25 cellular contexts compared by ENCODE assay signal in the genomic region with DNA sequence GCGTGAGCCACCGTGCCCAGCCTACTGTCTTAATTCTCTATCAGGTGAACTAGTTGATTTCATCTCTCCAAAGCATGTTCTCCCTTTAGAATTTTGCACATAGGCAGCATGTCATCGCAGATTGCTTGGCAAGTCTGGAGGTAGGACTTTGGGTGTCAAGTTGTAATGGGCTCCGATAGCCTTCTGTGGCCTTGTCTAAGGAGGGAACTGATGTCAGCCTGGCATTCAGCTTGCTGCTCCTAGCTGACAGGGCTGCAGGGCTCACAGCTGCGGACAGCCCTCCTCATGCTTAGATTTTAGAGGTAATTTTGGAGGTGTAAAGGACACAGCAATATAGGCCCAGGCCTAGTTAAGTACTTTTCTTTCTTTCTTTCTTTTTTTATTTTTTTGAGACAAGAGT.
"Had no signal": no experiment of that assay in that cellular context is flagged by ENCODE, and none has a peak within 500 bp of the region (broad histone marks: within the 10 kb centered on the region; RNA-seq: fewer than 3 reads in every experiment).

No MANE protein-coding gene starts in this region.

- H3K27me3 Mint-ChIP-seq: activated B cell treated with CpG ODN at 0.5 μM for 24 hours; activated CD8-positive, alpha-beta T cell treated with anti-CD3 and anti-CD28 coated beads for 36 hours; effector memory CD8-positive, alpha-beta T cell; natural killer cell treated with Interleukin-12 subunit alpha and Interleukin-12 subunit beta and Interleukin-15 and Interleukin-18, amount 100 ng/mL, for 72 hours; stimulated activated memory B cell treated with anti-CD40 and anti-IgM and Interleukin-4, amounts not matched to agents 10 μg/mL and 1 μg/mL and 100 μg/mL, for 72 hours; T-cell had no signal

- H3K27me3 ChIP-seq: brain microvascular endothelial cell, testis, transverse colon had no signal

- H3K4me3 ChIP-seq: lung, testis, transverse colon had no signal

- H3K27ac Mint-ChIP-seq: activated B cell treated with CpG ODN at 0.5 μM for 24 hours; activated CD8-positive, alpha-beta T cell treated with anti-CD3 and anti-CD28 coated beads for 36 hours; activated T-cell treated with anti-CD3 and anti-CD28 coated beads, Interleukin-2, amount 50 U/mL, for 72 hours; natural killer cell treated with Interleukin-12 subunit alpha and Interleukin-12 subunit beta and Interleukin-15 and Interleukin-18, amount 100 ng/mL, for 72 hours; stimulated activated memory B cell treated with anti-CD40 and anti-IgM and Interleukin-4, amounts not matched to agents 10 μg/mL and 1 μg/mL and 100 μg/mL, for 72 hours; T-cell; T-helper 2 cell treated with Interferon-gamma antibody and Interleukin-4, amounts not matched to agents 5 μg/mL and 100 μg/mL, for 36 hours had no signal

- H3K36me3 Mint-ChIP-seq: natural killer cell treated with Interleukin-12 subunit alpha and Interleukin-12 subunit beta and Interleukin-15 and Interleukin-18, amount 100 ng/mL, for 72 hours had no signal

- H3K9me3 Mint-ChIP-seq: activated B cell treated with CpG ODN at 0.5 μM for 24 hours; activated CD8-positive, alpha-beta T cell treated with anti-CD3 and anti-CD28 coated beads for 36 hours; activated T-cell treated with anti-CD3 and anti-CD28 coated beads, Interleukin-2, amount 50 U/mL, for 72 hours; effector memory CD8-positive, alpha-beta T cell; natural killer cell treated with Interleukin-12 subunit alpha and Interleukin-12 subunit beta and Interleukin-15 and Interleukin-18, amount 100 ng/mL, for 72 hours; stimulated activated memory B cell treated with anti-CD40 and anti-IgM and Interleukin-4, amounts not matched to agents 10 μg/mL and 1 μg/mL and 100 μg/mL, for 72 hours; T-cell; T-helper 2 cell treated with Interferon-gamma antibody and Interleukin-4, amounts not matched to agents 5 μg/mL and 100 μg/mL, for 36 hours had no signal

- H3K27ac ChIP-seq: brain microvascular endothelial cell, testis, transverse colon had no signal

- DNase-seq: activated B cell treated with CpG ODN at 0.5 μM for 24 hours; activated CD4-positive, alpha-beta T cell treated with anti-CD3 and anti-CD28 coated beads, Interleukin-2, amount 50 U/mL, for 1 hour; activated CD8-positive, alpha-beta T cell treated with anti-CD3 and anti-CD28 coated beads for 36 hours; activated naive CD4-positive, alpha-beta T cell; activated T-cell treated with anti-CD3 and anti-CD28 coated beads, Interleukin-2, amount 50 U/mL, for 72 hours; amniotic stem cell; brain microvascular endothelial cell; caudate nucleus; cortex of kidney; effector memory CD8-positive, alpha-beta T cell; erythroblast; head of caudate nucleus; mesendoderm; small intestine; stimulated activated CD4-positive, alpha-beta T cell treated with anti-CD3 and anti-CD28 coated beads, Interleukin-4, amount 100 ng/mL, for 4 hours; stimulated activated CD8-positive, alpha-beta memory T cell treated with anti-CD3 and anti-CD28 coated beads, Interleukin-4, amount 100 ng/mL, for 48 hours; T-cell; testis; transverse colon had no signal

- H3K9me3 ChIP-seq: testis, transverse colon had no signal

- ATAC-seq: activated CD8-positive, alpha-beta T cell treated with anti-CD3 and anti-CD28 coated beads for 36 hours; activated T-cell treated with anti-CD3 and anti-CD28 coated beads, Interleukin-2, amount 50 U/mL, for 72 hours; effector memory CD8-positive, alpha-beta T cell; left lobe of liver; natural killer cell treated with Interleukin-12 subunit alpha and Interleukin-12 subunit beta and Interleukin-15 and Interleukin-18, amount 100 ng/mL, for 72 hours; sciatic nerve; stimulated activated memory B cell treated with anti-CD40 and anti-IgM and Interleukin-4, amounts not matched to agents 10 μg/mL and 1 μg/mL and 100 μg/mL, for 72 hours; T-cell had no signal

- H3K4me3 Mint-ChIP-seq: activated B cell treated with CpG ODN at 0.5 μM for 24 hours; activated CD8-positive, alpha-beta T cell treated with anti-CD3 and anti-CD28 coated beads for 36 hours; activated T-cell treated with anti-CD3 and anti-CD28 coated beads, Interleukin-2, amount 50 U/mL, for 72 hours; effector memory CD8-positive, alpha-beta T cell; natural killer cell treated with Interleukin-12 subunit alpha and Interleukin-12 subunit beta and Interleukin-15 and Interleukin-18, amount 100 ng/mL, for 72 hours; stimulated activated memory B cell treated with anti-CD40 and anti-IgM and Interleukin-4, amounts not matched to agents 10 μg/mL and 1 μg/mL and 100 μg/mL, for 72 hours; T-cell; T-helper 2 cell treated with Interferon-gamma antibody and Interleukin-4, amounts not matched to agents 5 μg/mL and 100 μg/mL, for 36 hours had no signal
